In genomic region chr11:71197096-71197495, GRCh38 we compare ENCODE assay signal across 17 cellular contexts. TPM values are rescaled to one million over a fixed set of nuclear protein-coding genes. Genes with fewer than 3 reads are reported as not detected.
"Had no signal": no experiment of that assay in that cellular context is flagged by ENCODE, and none has a peak within 500 bp of the region (broad histone marks: within the 10 kb centered on the region; RNA-seq: fewer than 3 reads in every experiment).

No MANE protein-coding gene starts in this region.

- H3K27ac ChIP-seq: cardiac muscle cell, gastrocnemius medialis, pancreas, stomach had no signal

- H3K4me3 Mint-ChIP-seq: activated CD4-positive, alpha-beta T cell treated with anti-CD3 and anti-CD28 coated beads for 36 hours; activated naive CD4-positive, alpha-beta T cell treated with anti-CD3 and anti-CD28 coated beads, Interleukin-2, amount 50 U/mL, for 24 hours; effector memory CD8-positive, alpha-beta T cell; naive thymus-derived CD8-positive, alpha-beta T cell; stimulated activated effector memory CD8-positive, alpha-beta T cell treated with anti-CD3 and anti-CD28 coated beads, Interleukin-12 subunit alpha, Interleukin-12 subunit beta, amount 100 ng/mL, for 72 hours; T-helper 2 cell treated with Interferon-gamma antibody and Interleukin-4, amounts not matched to agents 5 μg/mL and 100 μg/mL, for 36 hours; WTC11 had no signal

- H3K4me2 ChIP-seq: smooth muscle cell had no signal

- ATAC-seq: activated CD4-positive, alpha-beta T cell treated with anti-CD3 and anti-CD28 coated beads for 36 hours; effector memory CD8-positive, alpha-beta T cell; gastrocnemius medialis; naive thymus-derived CD8-positive, alpha-beta T cell; pancreas; sciatic nerve; stimulated activated effector memory CD8-positive, alpha-beta T cell treated with anti-CD3 and anti-CD28 coated beads, Interleukin-12 subunit alpha, Interleukin-12 subunit beta, amount 100 ng/mL, for 72 hours; WTC11 had no signal

- H3K36me3 ChIP-seq: cardiac muscle cell, gastrocnemius medialis, pancreas, stomach had no signal

- H3K4me1 Mint-ChIP-seq: activated CD4-positive, alpha-beta T cell treated with anti-CD3 and anti-CD28 coated beads for 36 hours; activated naive CD4-positive, alpha-beta T cell treated with anti-CD3 and anti-CD28 coated beads, Interleukin-2, amount 50 U/mL, for 24 hours; naive thymus-derived CD8-positive, alpha-beta T cell; stimulated activated effector memory CD8-positive, alpha-beta T cell treated with anti-CD3 and anti-CD28 coated beads, Interleukin-12 subunit alpha, Interleukin-12 subunit beta, amount 100 ng/mL, for 72 hours had no signal

- H3K36me3 Mint-ChIP-seq: activated naive CD4-positive, alpha-beta T cell treated with anti-CD3 and anti-CD28 coated beads, Interleukin-2, amount 50 U/mL, for 24 hours; naive thymus-derived CD8-positive, alpha-beta T cell; stimulated activated effector memory CD8-positive, alpha-beta T cell treated with anti-CD3 and anti-CD28 coated beads, Interleukin-12 subunit alpha, Interleukin-12 subunit beta, amount 100 ng/mL, for 72 hours had no signal

- H3K27me3 Mint-ChIP-seq: activated CD4-positive, alpha-beta T cell treated with anti-CD3 and anti-CD28 coated beads for 36 hours; activated naive CD4-positive, alpha-beta T cell treated with anti-CD3 and anti-CD28 coated beads, Interleukin-2, amount 50 U/mL, for 24 hours had no signal

- H3K9me3 Mint-ChIP-seq: activated naive CD4-positive, alpha-beta T cell treated with anti-CD3 and anti-CD28 coated beads, Interleukin-2, amount 50 U/mL, for 24 hours; effector memory CD8-positive, alpha-beta T cell; naive thymus-derived CD8-positive, alpha-beta T cell; stimulated activated effector memory CD8-positive, alpha-beta T cell treated with anti-CD3 and anti-CD28 coated beads, Interleukin-12 subunit alpha, Interleukin-12 subunit beta, amount 100 ng/mL, for 72 hours; T-helper 2 cell treated with Interferon-gamma antibody and Interleukin-4, amounts not matched to agents 5 μg/mL and 100 μg/mL, for 36 hours had no signal

- DNase-seq: activated CD4-positive, alpha-beta T cell treated with anti-CD3 and anti-CD28 coated beads for 36 hours; activated CD4-positive, alpha-beta T cell treated with anti-CD3 and anti-CD28 coated beads, Interleukin-2, amount 50 U/mL, for 48 hours; activated gamma-delta T cell; effector memory CD8-positive, alpha-beta T cell; gastrocnemius medialis; stimulated activated CD4-positive, alpha-beta T cell treated with anti-CD3 and anti-CD28 coated beads, Interleukin-4, amount 100 ng/mL, for 24 hours; stomach had no signal

- H3K27me3 ChIP-seq: cardiac muscle cell, pancreas, stomach had no signal

- H3K4me3 ChIP-seq: cardiac muscle cell, gastrocnemius medialis, pancreas, smooth muscle cell, stomach had no signal

- H3K9me3 ChIP-seq: gastrocnemius medialis, pancreas, stomach had no signal

- H3K4me1 ChIP-seq: gastrocnemius medialis, pancreas, stomach had no signal

- FAIRE-seq: pancreas, TTC549 had no signal

- H3K27ac Mint-ChIP-seq: activated CD4-positive, alpha-beta T cell treated with anti-CD3 and anti-CD28 coated beads for 36 hours; activated naive CD4-positive, alpha-beta T cell treated with anti-CD3 and anti-CD28 coated beads, Interleukin-2, amount 50 U/mL, for 24 hours; effector memory CD8-positive, alpha-beta T cell; naive thymus-derived CD8-positive, alpha-beta T cell; stimulated activated effector memory CD8-positive, alpha-beta T cell treated with anti-CD3 and anti-CD28 coated beads, Interleukin-12 subunit alpha, Interleukin-12 subunit beta, amount 100 ng/mL, for 72 hours; T-helper 2 cell treated with Interferon-gamma antibody and Interleukin-4, amounts not matched to agents 5 μg/mL and 100 μg/mL, for 36 hours; WTC11 had no signal

RNA-seq across cellular contexts. Expression of gene SHANK2, which starts 55.3 kb away (rescaled TPM):
- total RNA-seq: activated CD4-positive, alpha-beta T cell treated with anti-CD3 and anti-CD28 coated beads for 36 hours; naive thymus-derived CD8-positive, alpha-beta T cell had no signal
- polyA plus RNA-seq: cardiac muscle cell; naive thymus-derived CD8-positive, alpha-beta T cell had no signal
